In the genomic region with DNA sequence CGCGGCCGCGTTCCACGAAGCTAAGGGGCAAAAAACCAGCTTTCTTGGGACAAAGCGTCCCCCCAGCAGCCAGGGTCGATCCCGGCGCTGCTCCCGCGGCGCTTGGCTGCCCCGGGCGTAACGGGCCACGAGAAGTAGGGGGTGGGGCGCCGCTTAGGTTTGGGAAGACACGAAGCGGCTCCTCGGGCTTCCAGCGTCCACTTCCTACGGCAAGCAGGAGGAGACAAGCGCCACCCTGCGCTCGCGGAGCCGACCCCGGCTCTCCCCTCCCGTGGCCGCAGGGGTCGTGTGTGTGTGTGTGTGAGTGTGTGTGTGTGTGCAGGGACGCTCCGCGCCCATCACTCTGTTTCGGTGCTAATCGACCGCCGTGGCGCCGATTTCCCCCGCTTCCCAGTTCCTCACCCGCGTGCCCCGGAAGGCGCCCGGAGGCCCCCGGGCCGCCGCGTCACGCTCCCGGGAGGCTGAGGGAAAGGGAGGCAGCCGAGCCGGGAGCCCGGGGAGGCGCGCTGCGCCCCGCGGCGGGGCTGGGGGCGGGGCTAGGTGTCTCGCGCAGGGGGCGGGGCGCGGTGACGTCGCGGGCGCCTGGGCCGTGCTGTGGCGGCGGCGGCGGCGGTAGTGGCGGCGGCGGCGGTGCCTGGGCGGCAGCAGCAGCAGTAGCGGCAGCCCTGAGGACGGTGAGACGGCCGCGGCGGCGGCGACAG, we compare ENCODE assay signal across 8 cellular contexts. TPM values are rescaled to one million over a fixed set of nuclear protein-coding genes. Genes with fewer than 3 reads are reported as not detected.
DNase-seq lines count a peak whose midpoint lies in the region; ATAC-seq and TF ChIP-seq lines count a peak whose summit lies in the region.

Gene ERC1 (plus strand): TSS at position 575 of the 701 bp plus-strand sequence. CDS start 36,681 bp downstream, outside the sequence.

- H3K36me3 ChIP-seq in MG63 = no peaks in the 10 kb centered on the region; the same call in none of the 2 replicates
- no peaks in the 10 kb centered on the region for H3K36me3 ChIP-seq in suprapubic skin

- H3K27me3 ChIP-seq in MG63 = no peaks in the 10 kb centered on the region
- no peaks in the 10 kb centered on the region for H3K27me3 ChIP-seq in suprapubic skin

- peak within 1 kb of the TSS; percentile 86 for H3K4me3 ChIP-seq in MG63
- peak within 1 kb of the TSS; percentile 71 for H3K4me3 ChIP-seq in suprapubic skin

- peak within 1 kb of the TSS; percentile 89 to 93 for H3K27ac Mint-ChIP-seq in activated naive CD4-positive, alpha-beta T cell treated with anti-CD3 and anti-CD28 coated beads, Interleukin-2, amount 50 U/mL, for 72 hours

- TF ChIP-seq CTCF in omental fat pad (IDR thresholded peaks at IDR 0.05) = no peak
- TF ChIP-seq CTCF in suprapubic skin (IDR thresholded peaks at IDR 0.05) = no peak

- H3K36me3 Mint-ChIP-seq in activated naive CD4-positive, alpha-beta T cell treated with anti-CD3 and anti-CD28 coated beads, Interleukin-2, amount 50 U/mL, for 72 hours = peaks cover 0 to 17% of the 10 kb centered on the region in 2 donors

- H3K9me3 ChIP-seq in MG63 (no peaks in the 10 kb centered on the region), suprapubic skin (no peaks in the 10 kb centered on the region)

- ATAC-seq in SK-N-SH treated with all-trans-retinoic acid at 6 μM for 48 hours (peak; percentile 77), omental fat pad (ENCODE audit: low FRiP score) (peak; percentile 93)
- peak; percentile 89 to 91 for ATAC-seq in activated naive CD4-positive, alpha-beta T cell treated with anti-CD3 and anti-CD28 coated beads, Interleukin-2, amount 50 U/mL, for 72 hours

- under 1% methylated on average over 54 of the region's 91 CpGs for WGBS in suprapubic skin

- peak within 1 kb of the TSS; percentile 98 for H3K27ac ChIP-seq in suprapubic skin

- peak in 1 of 2 donors; percentile 59 for TF ChIP-seq POLR2A in suprapubic skin (IDR thresholded peaks at IDR 0.05)

- peak; percentile 87 for DNase-seq in EL
- peak; percentile 86 for DNase-seq in H4 (ENCODE audit: low spot score)
- DNase-seq in MG63 = peak; percentile 90
- DNase-seq in activated naive CD4-positive, alpha-beta T cell treated with anti-CD3 and anti-CD28 coated beads, Interleukin-2, amount 50 U/mL, for 72 hours (ENCODE audit: low spot score in 2 of 2) = peak; percentile 88 to 89
- DNase-seq in glomerular endothelial cell (ENCODE audit: extremely low read depth, low read depth, low spot score) = no peak
- DNase-seq in omental fat pad (ENCODE audit: low spot score) = peak; percentile 66
- peak; percentile 92 to 93 for DNase-seq in suprapubic skin (ENCODE audit: low spot score in 2 of 2)

- H3K4me1 ChIP-seq in suprapubic skin = peaks cover 38% of the 10 kb centered on the region

- H3K9me3 Mint-ChIP-seq in activated naive CD4-positive, alpha-beta T cell treated with anti-CD3 and anti-CD28 coated beads, Interleukin-2, amount 50 U/mL, for 72 hours = no peaks in the 10 kb centered on the region

- peak; percentile 20 for TF ChIP-seq EP300 in suprapubic skin (IDR thresholded peaks at IDR 0.05)

TF ChIP-seq in SK-N-SH treated with all-trans-retinoic acid at 6 μM for 48 hours, 23 proteins besides CTCF, POLR2A, EP300 and RAD21:
- TF ChIP-seq, protein P1, sequence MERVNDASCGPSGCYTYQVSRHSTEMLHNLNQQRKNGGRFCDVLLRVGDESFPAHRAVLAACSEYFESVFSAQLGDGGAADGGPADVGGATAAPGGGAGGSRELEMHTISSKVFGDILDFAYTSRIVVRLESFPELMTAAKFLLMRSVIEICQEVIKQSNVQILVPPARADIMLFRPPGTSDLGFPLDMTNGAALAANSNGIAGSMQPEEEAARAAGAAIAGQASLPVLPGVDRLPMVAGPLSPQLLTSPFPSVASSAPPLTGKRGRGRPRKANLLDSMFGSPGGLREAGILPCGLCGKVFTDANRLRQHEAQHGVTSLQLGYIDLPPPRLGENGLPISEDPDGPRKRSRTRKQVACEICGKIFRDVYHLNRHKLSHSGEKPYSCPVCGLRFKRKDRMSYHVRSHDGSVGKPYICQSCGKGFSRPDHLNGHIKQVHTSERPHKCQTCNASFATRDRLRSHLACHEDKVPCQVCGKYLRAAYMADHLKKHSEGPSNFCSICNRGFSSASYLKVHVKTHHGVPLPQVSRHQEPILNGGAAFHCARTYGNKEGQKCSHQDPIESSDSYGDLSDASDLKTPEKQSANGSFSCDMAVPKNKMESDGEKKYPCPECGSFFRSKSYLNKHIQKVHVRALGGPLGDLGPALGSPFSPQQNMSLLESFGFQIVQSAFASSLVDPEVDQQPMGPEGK (CRISPR knock-in tag; IDR thresholded peaks at IDR 0.05; ENCODE audit: borderline replicate concordance) = 0 out of 2 replicates have a peak, but pooled peaks have one; percentile 16
- TF ChIP-seq CSDC2 (CRISPR knock-in tag; IDR thresholded peaks at IDR 0.05) (peak; percentile 52; the same call in 1 of the 2 replicates), ZNF565 (CRISPR knock-in tag; conservative IDR thresholded peaks at IDR 0.05; ENCODE audit: low read depth) (no peak), ZFP3 (CRISPR knock-in tag; IDR thresholded peaks at IDR 0.05) (peak; percentile 70)

RNA-seq across cellular contexts. Expression of gene ERC1, which starts in this region (rescaled TPM):
- total RNA-seq in H4 (2014; rRNA removed; shearing (Covaris generic)) = 7.2 and 11.3 TPM in 2 replicates
- 14.6 and 24.4 TPM in 2 replicates for total RNA-seq in MG63 (2014; rRNA removed; shearing (Covaris generic); ENCODE audit: low replicate concordance)
- 10 to 100 TPM; 22.5 to 40.9 TPM for total RNA-seq in activated naive CD4-positive, alpha-beta T cell treated with anti-CD3 and anti-CD28 coated beads, Interleukin-2, amount 50 U/mL, for 72 hours
- total RNA-seq in glomerular endothelial cell (40.3 and 44.4 TPM in 2 replicates), omental fat pad (10 to 100 TPM; 46.1 to 83.2 (median 63.8) TPM), suprapubic skin (10 to 100 TPM; 28.5 to 71.7 (median 38.5) TPM)
